8 cellular contexts compared by ENCODE assay signal in genomic region chr3:129439817-129440647, GRCh38. TPM values are rescaled to one million over a fixed set of nuclear protein-coding genes. Genes with fewer than 3 reads are reported as not detected.
DNase-seq lines count a peak whose midpoint lies in the region; ATAC-seq and TF ChIP-seq lines count a peak whose summit lies in the region.

TSS of gene IFT122 (plus strand) at chr3:129440224. CDS start at chr3:129440331, 107 bp downstream.
TSS of gene MBD4 (minus strand) at chr3:129439948. CDS start at chr3:129439833, 115 bp downstream.

- ATAC-seq in activated T-helper 17 cell treated with anti-CD3 and anti-CD28 coated beads, Interleukin-2, amount 50 U/mL, for 72 hours (replicated peaks): peak; percentile 90
- peak; percentile 83 to 84 for ATAC-seq in naive B cell (ENCODE audit: low read depth in 2 of 2)
- peak; percentile 95 for ATAC-seq in stimulated activated memory B cell treated with anti-CD40 and anti-IgM and Interleukin-4, amounts not matched to agents 10 μg/mL and 1 μg/mL and 100 μg/mL, for 72 hours

- peak within 1 kb of the TSS; percentile 89 for H3K4me3 ChIP-seq in LNCaP clone FGC (ENCODE audit: low read depth, low read length)

- DNase-seq in EH (ENCODE audit: low read depth): peak; percentile 100
- peak; percentile 97 for DNase-seq in GOT3 (lab: John Stamatoyannopoulos, UW)
- peak; percentile 99 for DNase-seq in LNCaP clone FGC (ENCODE audit: low read depth)
- peak; percentile 100 for DNase-seq in RWPE1 (ENCODE audit: low spot score)
- DNase-seq in fibroblast of gingiva (ENCODE audit: low read depth): peak; percentile 100
- peak; percentile 99 for DNase-seq in naive B cell

- H3K27ac ChIP-seq in RWPE1: peak within 1 kb of the TSS; percentile 94

- POLR2A ChIA-PET in RWPE1 (lab: Yijun Ruan, JAX; ENCODE audit: low non-redundant PET): interaction anchor here (0.6 kb wide), 2 partner anchors 40 to 135 kb away, joined by 3 to 4 read pairs; no protein-coding TSS in a partner anchor

- TF ChIP-seq CTCF in LNCaP clone FGC (IDR thresholded peaks at IDR 0.05; ENCODE audit: control insufficient read depth, extremely low read depth, insufficient read depth) (no peak), RWPE1 (conservative IDR thresholded peaks at IDR 0.05; ENCODE audit: low read depth) (no peak)

- peak within 1 kb of the TSS; percentile 89 for H3K4me3 Mint-ChIP-seq in activated T-helper 17 cell treated with anti-CD3 and anti-CD28 coated beads, Interleukin-2, amount 50 U/mL, for 72 hours
- peak within 1 kb of the TSS; percentile 86 to 100 (median 97) for H3K4me3 Mint-ChIP-seq in naive B cell
- H3K4me3 Mint-ChIP-seq in stimulated activated memory B cell treated with anti-CD40 and anti-IgM and Interleukin-4, amounts not matched to agents 10 μg/mL and 1 μg/mL and 100 μg/mL, for 72 hours: peak within 1 kb of the TSS; percentile 84

- peaks cover 53% of the 10 kb centered on the region for H3K4me1 Mint-ChIP-seq in activated T-helper 17 cell treated with anti-CD3 and anti-CD28 coated beads, Interleukin-2, amount 50 U/mL, for 72 hours
- H3K4me1 Mint-ChIP-seq in naive B cell: peaks cover 51 to 61% (median 54%) of the 10 kb centered on the region in 3 donors
- H3K4me1 Mint-ChIP-seq in stimulated activated memory B cell treated with anti-CD40 and anti-IgM and Interleukin-4, amounts not matched to agents 10 μg/mL and 1 μg/mL and 100 μg/mL, for 72 hours: peaks cover 51% of the 10 kb centered on the region

- no peaks in the 10 kb centered on the region for H3K27me3 Mint-ChIP-seq in activated T-helper 17 cell treated with anti-CD3 and anti-CD28 coated beads, Interleukin-2, amount 50 U/mL, for 72 hours
- H3K27me3 Mint-ChIP-seq in naive B cell: no peaks in the 10 kb centered on the region
- no peaks in the 10 kb centered on the region for H3K27me3 Mint-ChIP-seq in stimulated activated memory B cell treated with anti-CD40 and anti-IgM and Interleukin-4, amounts not matched to agents 10 μg/mL and 1 μg/mL and 100 μg/mL, for 72 hours

- peak within 1 kb of the TSS; percentile 95 for H3K27ac Mint-ChIP-seq in activated T-helper 17 cell treated with anti-CD3 and anti-CD28 coated beads, Interleukin-2, amount 50 U/mL, for 72 hours
- peak within 1 kb of the TSS; percentile 81 to 99 (median 97) for H3K27ac Mint-ChIP-seq in naive B cell
- peak within 1 kb of the TSS; percentile 82 for H3K27ac Mint-ChIP-seq in stimulated activated memory B cell treated with anti-CD40 and anti-IgM and Interleukin-4, amounts not matched to agents 10 μg/mL and 1 μg/mL and 100 μg/mL, for 72 hours

- CTCF ChIA-PET in RWPE1 (lab: Yijun Ruan, JAX): interaction anchor here (0.5 to 1.1 kb wide), 6 partner anchors 20 to 563 kb away, joined by 3 to 4 read pairs (median 3); a partner anchor contains a TSS

- H3K36me3 Mint-ChIP-seq in activated T-helper 17 cell treated with anti-CD3 and anti-CD28 coated beads, Interleukin-2, amount 50 U/mL, for 72 hours (ENCODE audit: low read depth): peaks cover 48% of the 10 kb centered on the region
- peaks cover 8 to 22% of the 10 kb centered on the region in 2 donors for H3K36me3 Mint-ChIP-seq in naive B cell
- peaks cover 21% of the 10 kb centered on the region for H3K36me3 Mint-ChIP-seq in stimulated activated memory B cell treated with anti-CD40 and anti-IgM and Interleukin-4, amounts not matched to agents 10 μg/mL and 1 μg/mL and 100 μg/mL, for 72 hours

- H3K9me3 Mint-ChIP-seq in activated T-helper 17 cell treated with anti-CD3 and anti-CD28 coated beads, Interleukin-2, amount 50 U/mL, for 72 hours: no peaks in the 10 kb centered on the region
- H3K9me3 Mint-ChIP-seq in naive B cell: no peaks in the 10 kb centered on the region
- H3K9me3 Mint-ChIP-seq in stimulated activated memory B cell treated with anti-CD40 and anti-IgM and Interleukin-4, amounts not matched to agents 10 μg/mL and 1 μg/mL and 100 μg/mL, for 72 hours: no peaks in the 10 kb centered on the region

RNA-seq across cellular contexts. Expression of gene IFT122, which starts in this region (rescaled TPM):
- 10 to 100 TPM; 19.3 to 33.4 TPM for total RNA-seq in activated T-helper 17 cell treated with anti-CD3 and anti-CD28 coated beads, Interleukin-2, amount 50 U/mL, for 72 hours
- polyA plus RNA-seq in naive B cell (ENCODE audit: low read depth in 6 of 6): 1 to 10 TPM in 5 of 6 donors, not detected in 1; 4.4 to 9.7 (median 5.1) TPM

RNA-seq across cellular contexts. Expression of gene MBD4, which starts in this region (rescaled TPM):
- total RNA-seq in activated T-helper 17 cell treated with anti-CD3 and anti-CD28 coated beads, Interleukin-2, amount 50 U/mL, for 72 hours: 10 to 100 TPM; 38.4 to 44.4 TPM
- polyA plus RNA-seq in naive B cell (ENCODE audit: low read depth in 6 of 6): 100 to 1,000 TPM in 5 of 6 donors, 10 to 100 TPM in 1; 98.2 to 187 (median 127) TPM

Comparison
In these comparisons a context has a peak if more than half of its experiments do, and no peak if none do; other contexts are left out.
1. Peak in every context shown above with its lines: DNase-seq, ATAC-seq, H3K4me3 ChIP-seq and H3K27ac ChIP-seq.